In genomic region chr20:57528148-57528547, GRCh38 we compare ENCODE assay signal across 22 cellular contexts. TPM values are rescaled to one million over a fixed set of nuclear protein-coding genes. Genes with fewer than 3 reads are reported as not detected.
"Had no signal": no experiment of that assay in that cellular context is flagged by ENCODE, and none has a peak within 500 bp of the region (broad histone marks: within the 10 kb centered on the region; RNA-seq: fewer than 3 reads in every experiment).

No MANE protein-coding gene starts in this region.

- H3K4me3 ChIP-seq: K562 had no signal

- H3K9ac ChIP-seq: KMS-11 had no signal

- ATAC-seq: K562, SK-N-SH treated with all-trans-retinoic acid at 6 μM for 48 hours had no signal

- H3K27ac ChIP-seq: KMS-11 had no signal

- H3K4me2 ChIP-seq: KMS-11 had no signal

- DNase-seq: Kasumi-1, MM.1S, NCI-H1092 treated with DMSO at 0.1 percent for 48 hours, NCI-H1436, NCI-H187, NCI-H2029, NCI-H2081 treated with DMSO at 0.1 percent for 48 hours, NCI-H2171 treated with DMSO at 0.1 percent for 48 hours, NCI-H2227 treated with DMSO at 0.1 percent for 48 hours, NCI-H524, NCI-H526 treated with DMSO at 0.1 percent for 48 hours, NCI-H774, RPMI8226, SHP77, T-helper 1 cell had no signal

RNA-seq across cellular contexts. Expression of gene CTCFL, which starts 3.2 kb away (rescaled TPM):
- total RNA-seq: HT-29, M059J, NCI-H460 had no signal
- polyA plus RNA-seq: IgD-negative memory B cell had no signal

RNA-seq across cellular contexts. Expression of gene PCK1, which starts 32.8 kb away (rescaled TPM):
- total RNA-seq: M059J had no signal
- polyA plus RNA-seq: IgD-negative memory B cell had no signal
